Comparison of ENCODE assay signal across 18 cellular contexts in genomic region chr20:54368578-54368977, GRCh38.
DNase-seq lines count a peak whose midpoint lies in the region; ATAC-seq and TF ChIP-seq lines count a peak whose summit lies in the region.
"Had no signal": no experiment of that assay in that cellular context is flagged by ENCODE, and none has a peak within 500 bp of the region (broad histone marks: within the 10 kb centered on the region; RNA-seq: fewer than 3 reads in every experiment).

No MANE protein-coding gene starts in this region.

- H2BK120ac ChIP-seq in mesendoderm (ENCODE audit: low read depth, low read length) = no peak overlapping the region

- ATAC-seq in HG03159 (IDR thresholded peaks at IDR 0.05; ENCODE audit: unreplicated experiment) = no peak
- ATAC-seq in HG03520 (IDR thresholded peaks at IDR 0.05; ENCODE audit: unreplicated experiment) = no peak
- ATAC-seq: GM12878, Panc1 had no signal

- H3K4me3 Mint-ChIP-seq in activated CD4-positive, alpha-beta T cell treated with anti-CD3 and anti-CD28 coated beads, Interleukin-2, amount 10 ng/mL, durations not matched to agents 24 days and 14 days = no peak overlapping the region
- no peak overlapping the region for H3K4me3 Mint-ChIP-seq in type B pancreatic cell

- no peak overlapping the region for H3K4me3 ChIP-seq in mesendoderm (ENCODE audit: low read length)
- H3K4me3 ChIP-seq: GM12878 had no signal

- no peaks in the 10 kb centered on the region for H3K9me3 Mint-ChIP-seq in activated CD4-positive, alpha-beta T cell treated with anti-CD3 and anti-CD28 coated beads, Interleukin-2, amount 10 ng/mL, durations not matched to agents 24 days and 14 days
- H3K9me3 Mint-ChIP-seq in type B pancreatic cell = no peaks in the 10 kb centered on the region

- WGBS in mesendoderm (ENCODE audit: extremely low coverage, insufficient coverage, low lambda C conversion rate) = no CpG with 5 or more reads among the region's 5 CpGs

- no peak overlapping the region for H3K23ac ChIP-seq in mesendoderm (ENCODE audit: low read length)

- H3K27me3 ChIP-seq in mesendoderm (ENCODE audit: insufficient read depth, low read length, poor library complexity) = no peaks in the 10 kb centered on the region

- intact Hi-C loops in activated CD4-positive, alpha-beta T cell treated with anti-CD3 and anti-CD28 coated beads, Interleukin-2, amount 10 ng/mL, durations not matched to agents 24 days and 14 days (cut with micrococcal nuclease) = no loop called here

- H3K4ac ChIP-seq in mesendoderm (ENCODE audit: low read depth, low read length) = no peak overlapping the region

- no peak overlapping the region for H3K4me2 ChIP-seq in mesendoderm (ENCODE audit: low read length)

- DNase-seq in SIG-M5 treated with dmso at 0.1 percent for 504 hours (lab: John Stamatoyannopoulos, UW; ENCODE audit: unreplicated experiment) (peak; percentile 38), SIG-M5 (lab: John Stamatoyannopoulos, UW) (no peak), fibroblast of gingiva (ENCODE audit: low read depth) (peak; percentile 18), mesendoderm (peak; percentile 54), type B pancreatic cell (ENCODE audit: extremely low spot score, unreplicated experiment) (no peak)
- no peak for DNase-seq in activated CD4-positive, alpha-beta T cell treated with anti-CD3 and anti-CD28 coated beads, Interleukin-2, amount 10 ng/mL, durations not matched to agents 24 days and 14 days
- DNase-seq: DMS53, HCEC 1CT, NCI-H1436 treated with DMSO at 0.1 percent for 48 hours, NCI-H446, NCI-H82, Right ventricle myocardium superior had no signal

- H3K18ac ChIP-seq in mesendoderm (ENCODE audit: low read length) = no peak overlapping the region

- no peak overlapping the region for H4K8ac ChIP-seq in mesendoderm (ENCODE audit: low read depth, low read length)

- H3K27me3 Mint-ChIP-seq in activated CD4-positive, alpha-beta T cell treated with anti-CD3 and anti-CD28 coated beads, Interleukin-2, amount 10 ng/mL, durations not matched to agents 24 days and 14 days = peaks cover 2% of the 10 kb centered on the region
- peaks cover 12% of the 10 kb centered on the region for H3K27me3 Mint-ChIP-seq in type B pancreatic cell

- H3K36me3 ChIP-seq in mesendoderm (ENCODE audit: control insufficient read depth, insufficient read depth, low read length) = no peaks in the 10 kb centered on the region

- H2BK15ac ChIP-seq in mesendoderm (replicated peaks; ENCODE audit: low read depth) = no peak overlapping the region

- no peak overlapping the region for H3K27ac ChIP-seq in mesendoderm (ENCODE audit: low read depth, low read length)
- H3K27ac ChIP-seq: C4-2B, HL-60 had no signal

- H3K56ac ChIP-seq in mesendoderm (ENCODE audit: low read length) = no peak overlapping the region

- H3K4me1 ChIP-seq in mesendoderm (ENCODE audit: control insufficient read depth, low read depth, low read length) = no peaks in the 10 kb centered on the region

- H2AK5ac ChIP-seq in mesendoderm (ENCODE audit: low read length) = no peak overlapping the region

- no peak for TF ChIP-seq CTCF in type B pancreatic cell (conservative IDR thresholded peaks at IDR 0.05)

- H3K79me2 ChIP-seq in mesendoderm (ENCODE audit: control insufficient read depth, insufficient read depth, low read length) = no peaks in the 10 kb centered on the region

- no peaks in the 10 kb centered on the region for H3K36me3 Mint-ChIP-seq in activated CD4-positive, alpha-beta T cell treated with anti-CD3 and anti-CD28 coated beads, Interleukin-2, amount 10 ng/mL, durations not matched to agents 24 days and 14 days (ENCODE audit: low read depth)
- H3K36me3 Mint-ChIP-seq in type B pancreatic cell = no peaks in the 10 kb centered on the region

- H3K4me1 Mint-ChIP-seq in activated CD4-positive, alpha-beta T cell treated with anti-CD3 and anti-CD28 coated beads, Interleukin-2, amount 10 ng/mL, durations not matched to agents 24 days and 14 days = peaks cover 4% of the 10 kb centered on the region
- H3K4me1 Mint-ChIP-seq in type B pancreatic cell (ENCODE audit: unreplicated experiment) = peaks cover 5% of the 10 kb centered on the region

- no peak overlapping the region for H4K5ac ChIP-seq in mesendoderm (ENCODE audit: low read length)

- no peak overlapping the region for H3K27ac Mint-ChIP-seq in activated CD4-positive, alpha-beta T cell treated with anti-CD3 and anti-CD28 coated beads, Interleukin-2, amount 10 ng/mL, durations not matched to agents 24 days and 14 days
- H3K27ac Mint-ChIP-seq in type B pancreatic cell = no peak overlapping the region

- H3K9ac ChIP-seq in mesendoderm (ENCODE audit: low read length) = no peak overlapping the region

- no peak overlapping the region for H2BK5ac ChIP-seq in mesendoderm (ENCODE audit: low read length)

- no peaks in the 10 kb centered on the region for H3K79me1 ChIP-seq in mesendoderm (ENCODE audit: low read length)

Comparison
In these comparisons a context has a peak if more than half of its experiments do, and no peak if none do; other contexts are left out.
1. DNase-seq: peak in SIG-M5 treated with dmso at 0.1 percent for 504 hours (single experiment), fibroblast of gingiva (single experiment) and mesendoderm (single experiment); none in SIG-M5 (single experiment), activated CD4-positive, alpha-beta T cell treated with anti-CD3 and anti-CD28 coated beads, Interleukin-2, amount 10 ng/mL, durations not matched to agents 24 days and 14 days (single experiment) and type B pancreatic cell (single experiment).